In genomic region chr2:199955007-199955338, GRCh38 we compare ENCODE assay signal across 8 cellular contexts. TPM values are rescaled to one million over a fixed set of nuclear protein-coding genes. Genes with fewer than 3 reads are reported as not detected.
DNase-seq lines count a peak whose midpoint lies in the region; ATAC-seq and TF ChIP-seq lines count a peak whose summit lies in the region.

No MANE protein-coding gene starts in this region.

- no peaks in the 10 kb centered on the region for H3K27me3 ChIP-seq in OCI-LY1 (ENCODE audit: insufficient read depth, low read length)

- DNase-seq in 8988T (peak; percentile 39), naive B cell (no peak)
- DNase-seq in effector memory CD8-positive, alpha-beta T cell = no peak
- DNase-seq in central memory CD4-positive, alpha-beta T cell = no peak
- DNase-seq in stimulated activated CD4-positive, alpha-beta T cell treated with anti-CD3 and anti-CD28 coated beads, Interleukin-2, amount 100 ng/mL, for 48 hours = no peak

- H3K4me3 Mint-ChIP-seq in effector memory CD8-positive, alpha-beta T cell = peak overlapping the region; percentile 99
- peak overlapping the region; percentile 97 to 99 (median 98) for H3K4me3 Mint-ChIP-seq in naive B cell

- peak overlapping the region; percentile 90 for H3K9ac ChIP-seq in OCI-LY1 (ENCODE audit: low read length)

- no peak overlapping the region; the same call in 1 of the 2 replicates for H2AFZ ChIP-seq in OCI-LY1 (ENCODE audit: low read length)

- no peaks in the 10 kb centered on the region for H3K9me3 Mint-ChIP-seq in effector memory CD8-positive, alpha-beta T cell
- no peaks in the 10 kb centered on the region for H3K9me3 Mint-ChIP-seq in naive B cell

- H4K20me1 ChIP-seq in OCI-LY1 (ENCODE audit: insufficient read depth, low read length) = no peaks in the 10 kb centered on the region

- H3K79me2 ChIP-seq in OCI-LY1 (ENCODE audit: insufficient read depth, low read length) = peaks cover 40% of the 10 kb centered on the region

- no peaks in the 10 kb centered on the region for H3K9me2 ChIP-seq in OCI-LY1 (ENCODE audit: low read depth, low read length)

- H3K4me2 ChIP-seq in OCI-LY1 (ENCODE audit: low read length) = peak overlapping the region; percentile 96

- TF ChIP-seq CTCF in OCI-LY1 (IDR thresholded peaks at IDR 0.05; ENCODE audit: low read length) = no peak

- no peaks in the 10 kb centered on the region for H3K27me3 Mint-ChIP-seq in effector memory CD8-positive, alpha-beta T cell
- H3K27me3 Mint-ChIP-seq in naive B cell = no peaks in the 10 kb centered on the region

- ATAC-seq in GM18499 (IDR thresholded peaks at IDR 0.05; ENCODE audit: insufficient read depth, unreplicated experiment) (peak; percentile 26), HG02884 (IDR thresholded peaks at IDR 0.05; ENCODE audit: unreplicated experiment) (peak; percentile 43), naive B cell (ENCODE audit: low read depth in 2 of 2) (peak in 1 of 2 donors; percentile 36)
- ATAC-seq in effector memory CD8-positive, alpha-beta T cell (replicated peaks) = peak; percentile 46

- H3K36me3 Mint-ChIP-seq in effector memory CD8-positive, alpha-beta T cell (ENCODE audit: insufficient read depth) = peaks cover 38% of the 10 kb centered on the region
- no peaks in the 10 kb centered on the region for H3K36me3 Mint-ChIP-seq in naive B cell

- H3K4me3 ChIP-seq in OCI-LY1 (ENCODE audit: low read depth, low read length, poor library complexity, severe bottlenecking) = peak overlapping the region; percentile 99

- peaks cover 23% of the 10 kb centered on the region for H3K36me3 ChIP-seq in OCI-LY1 (ENCODE audit: insufficient read depth, low read length)

- H3K27ac Mint-ChIP-seq in effector memory CD8-positive, alpha-beta T cell = peak overlapping the region; percentile 97 to 99
- peak overlapping the region; percentile 92 to 98 (median 94) for H3K27ac Mint-ChIP-seq in naive B cell

- peaks cover 38 to 42% of the 10 kb centered on the region in 2 donors for H3K4me1 Mint-ChIP-seq in effector memory CD8-positive, alpha-beta T cell (ENCODE audit: low read depth in 2 of 2)
- H3K4me1 Mint-ChIP-seq in naive B cell = peaks cover 34 to 54% (median 51%) of the 10 kb centered on the region in 3 donors

- peaks cover 41% of the 10 kb centered on the region for H3K4me1 ChIP-seq in OCI-LY1 (ENCODE audit: insufficient read depth, low read length, severe bottlenecking)

- H3K27ac ChIP-seq in OCI-LY1 (ENCODE audit: low read depth, low read length, poor library complexity, severe bottlenecking) = peak overlapping the region; percentile 67

- no peaks in the 10 kb centered on the region for H3F3A ChIP-seq in OCI-LY1 (ENCODE audit: insufficient read depth, low read length)

- H3K9me3 ChIP-seq in OCI-LY1 (ENCODE audit: low read length) = no peaks in the 10 kb centered on the region

RNA-seq across cellular contexts. Expression of gene TYW5, which starts 0.3 kb away (rescaled TPM):
- 10 to 100 TPM in 1 of 6 donors, 1 to 10 TPM in 5; 2.9 to 10.1 (median 5.1) TPM for polyA plus RNA-seq in naive B cell (ENCODE audit: low read depth in 6 of 6)

RNA-seq across cellular contexts. Expression of gene MAIP1, which starts 0.4 kb away (rescaled TPM):
- polyA plus RNA-seq in naive B cell (ENCODE audit: low read depth in 6 of 6) = 10 to 100 TPM; 13.0 to 20.6 (median 19.9) TPM

RNA-seq across cellular contexts. Expression of gene C2orf69, which starts 43.9 kb away (rescaled TPM):
- 10 to 100 TPM in 5 of 6 donors, 1 to 10 TPM in 1; 9.5 to 12.6 (median 10.9) TPM for polyA plus RNA-seq in naive B cell (ENCODE audit: low read depth in 6 of 6)
